In genomic region chr6:157761331-157761921, GRCh38 we compare ENCODE assay signal across 7 cellular contexts.
DNase-seq lines count a peak whose midpoint lies in the region; ATAC-seq and TF ChIP-seq lines count a peak whose summit lies in the region.

No MANE protein-coding gene starts in this region.

- no peaks in the 10 kb centered on the region for H3K9me3 ChIP-seq in effector memory CD4-positive, alpha-beta T cell (ENCODE audit: control insufficient read depth, low read length)
- H3K9me3 ChIP-seq in left ventricle myocardium inferior (replicated peaks) (no peaks in the 10 kb centered on the region), colonic mucosa (no peaks in the 10 kb centered on the region)

- intact Hi-C loops in left ventricle myocardium inferior (cut with micrococcal nuclease) (no loop called here), colonic mucosa (cut with DNase I) (loop anchor here (5.0 kb wide), 1 partner anchor 61 kb away; the partner anchor contains the start of gene SNX9)

- TF ChIP-seq CTCF in left ventricle myocardium inferior (IDR thresholded peaks at IDR 0.05; ENCODE audit: borderline replicate concordance) (no peak), colonic mucosa (IDR thresholded peaks at IDR 0.05) (no peak)

- no peaks in the 10 kb centered on the region for H3K36me3 ChIP-seq in effector memory CD4-positive, alpha-beta T cell (ENCODE audit: control insufficient read depth, insufficient read depth, low read length)
- H3K36me3 ChIP-seq in left ventricle myocardium inferior (no peaks in the 10 kb centered on the region), colonic mucosa (no peaks in the 10 kb centered on the region)

- peak overlapping the region; percentile 54 for H3K27ac ChIP-seq in effector memory CD4-positive, alpha-beta T cell (ENCODE audit: insufficient read depth, low read length, poor library complexity, severe bottlenecking)
- H3K27ac ChIP-seq in left ventricle myocardium inferior (replicated peaks) (no peak overlapping the region), colonic mucosa (no peak overlapping the region)

- H3K9ac ChIP-seq in colonic mucosa (ENCODE audit: low read depth in 2 of 2, low read length in 2 of 2): no peak overlapping the region

- DNase-seq in SW480 (ENCODE audit: low spot score) (peak; percentile 29), stromal cell of bone marrow (ENCODE audit: low read depth) (peak; percentile 74), left ventricle myocardium inferior (no peak), colonic mucosa (no peak)
- DNase-seq in effector memory CD4-positive, alpha-beta T cell: peak; percentile 21 to 49 (median 26)

- ATAC-seq in GM18907 (IDR thresholded peaks at IDR 0.05; ENCODE audit: unreplicated experiment) (peak; percentile 46), HG02852 (IDR thresholded peaks at IDR 0.05; ENCODE audit: unreplicated experiment) (peak; percentile 47)

- peaks cover 46% of the 10 kb centered on the region for H3K4me1 ChIP-seq in effector memory CD4-positive, alpha-beta T cell (ENCODE audit: control insufficient read depth, insufficient read depth, low read length, poor library complexity, severe bottlenecking)
- H3K4me1 ChIP-seq in left ventricle myocardium inferior (peaks cover 60% of the 10 kb centered on the region), colonic mucosa (peaks cover 11% of the 10 kb centered on the region)

- H3K4me3 ChIP-seq in effector memory CD4-positive, alpha-beta T cell (ENCODE audit: insufficient read depth, low read depth, low read length, poor library complexity, severe bottlenecking): no peak overlapping the region
- no peak overlapping the region for H3K4me3 ChIP-seq in left ventricle myocardium inferior
- no peak overlapping the region for H3K4me3 ChIP-seq in colonic mucosa

- no peaks in the 10 kb centered on the region for H3K27me3 ChIP-seq in effector memory CD4-positive, alpha-beta T cell (replicated peaks; ENCODE audit: control insufficient read depth, insufficient read depth, low read length, poor library complexity, severe bottlenecking)
- no peaks in the 10 kb centered on the region for H3K27me3 ChIP-seq in left ventricle myocardium inferior (ENCODE audit: low read depth)
- H3K27me3 ChIP-seq in colonic mucosa: no peaks in the 10 kb centered on the region

Comparison
In these comparisons a context has a peak if more than half of its experiments do, and no peak if none do; other contexts are left out.
1. DNase-seq: peak in SW480 (single experiment), effector memory CD4-positive, alpha-beta T cell (3 of 3) and stromal cell of bone marrow (single experiment); none in left ventricle myocardium inferior (single experiment) and colonic mucosa (single experiment).